ENCODE assay signal across 8 cellular contexts in genomic region chr4:80202784-80203553, GRCh38. TPM values are rescaled to one million over a fixed set of nuclear protein-coding genes. Genes with fewer than 3 reads are reported as not detected.
DNase-seq lines count a peak whose midpoint lies in the region; ATAC-seq and TF ChIP-seq lines count a peak whose summit lies in the region.

No MANE protein-coding gene starts in this region.

- no peak overlapping the region for H3K27ac Mint-ChIP-seq in Calu3 (ENCODE audit: unreplicated experiment)

- no peaks in the 10 kb centered on the region for H3K27me3 Mint-ChIP-seq in Calu3 (ENCODE audit: unreplicated experiment)

- peak overlapping the region; percentile 69 for H3K4me3 Mint-ChIP-seq in Calu3 (ENCODE audit: low read depth, unreplicated experiment)

- H3K4me3 ChIP-seq in ectodermal cell (ENCODE audit: insufficient read depth, low read depth, low read length) (peak overlapping the region; percentile 38), mucosa of descending colon (peak overlapping the region; percentile 7), upper lobe of right lung (peak overlapping the region; percentile 60)

- TF ChIP-seq CTCF in Calu3 (IDR thresholded peaks at IDR 0.05; ENCODE audit: unreplicated experiment) (no peak), mucosa of descending colon (IDR thresholded peaks at IDR 0.05) (no peak), upper lobe of right lung (IDR thresholded peaks at IDR 0.05) (no peak)

- 1% methylated on average over 81 of the region's 81 CpGs for WGBS in ectodermal cell, 2 experiments

- DNase-seq in Calu3 (no peak), HPDE6-E6E7 (ENCODE audit: extremely low spot score) (peak; percentile 25), mucosa of descending colon (peak; percentile 38 to 77 (median 61)), upper lobe of right lung (peak; percentile 68), NCI-H82 (lab: John Stamatoyannopoulos, UW) (no peak)

- no peaks in the 10 kb centered on the region for H3K9me3 ChIP-seq in ectodermal cell (ENCODE audit: control insufficient read depth, low read length)
- no peaks in the 10 kb centered on the region for H3K9me3 ChIP-seq in mucosa of descending colon
- H3K9me3 ChIP-seq in upper lobe of right lung: no peaks in the 10 kb centered on the region

- H3K27me3 ChIP-seq in ectodermal cell (ENCODE audit: control insufficient read depth, insufficient read depth, low read length, poor library complexity, severe bottlenecking) (peaks cover 100% of the 10 kb centered on the region), upper lobe of right lung (peaks cover 63% of the 10 kb centered on the region)

- H3K27ac ChIP-seq in ectodermal cell (ENCODE audit: insufficient read depth, low read depth, low read length, poor library complexity, severe bottlenecking) (no peak overlapping the region), upper lobe of right lung (peak overlapping the region; percentile 40)

- intact Hi-C loops in Calu3 (cut with micrococcal nuclease; ENCODE audit: unreplicated experiment) (no loop called here), mucosa of descending colon (cut with DNase I, micrococcal nuclease) (no loop called here), upper lobe of right lung (cut with DNase I) (no loop called here)

- BruUV-seq in Calu3 (replicated peaks; lab: Mats Ljungman, UMichigan): no TSS peak

- CTCF ChIA-PET in Calu3 (lab: Charles Lee): interaction anchor here (1.2 to 1.3 kb wide), 2 partner anchors 17 to 132 kb away, joined by 4 to 5 read pairs; partner anchors contain the start of gene CFAP299

- H3K4me1 Mint-ChIP-seq in Calu3 (ENCODE audit: low read depth, unreplicated experiment): peaks cover 7% of the 10 kb centered on the region

- H3K36me3 ChIP-seq in ectodermal cell (ENCODE audit: control insufficient read depth, insufficient read depth, low read length): no peaks in the 10 kb centered on the region
- no peaks in the 10 kb centered on the region for H3K36me3 ChIP-seq in mucosa of descending colon (ENCODE audit: low read depth)
- no peaks in the 10 kb centered on the region for H3K36me3 ChIP-seq in upper lobe of right lung

- peaks cover 12% of the 10 kb centered on the region for H3K4me1 ChIP-seq in ectodermal cell (ENCODE audit: control insufficient read depth, insufficient read depth, low read length)
- peaks cover 7% of the 10 kb centered on the region for H3K4me1 ChIP-seq in mucosa of descending colon (ENCODE audit: low read depth)
- H3K4me1 ChIP-seq in upper lobe of right lung: peaks cover 2% of the 10 kb centered on the region

- peaks cover 11% of the 10 kb centered on the region for H3K36me3 Mint-ChIP-seq in Calu3 (ENCODE audit: insufficient read depth, unreplicated experiment)

- ATAC-seq in GM21367 (IDR thresholded peaks at IDR 0.05; ENCODE audit: unreplicated experiment) (peak; percentile 51), mucosa of descending colon (peak; percentile 55), upper lobe of right lung (peak; percentile 53)
- peak; percentile 59 to 61 for ATAC-seq in activated CD4-positive, CD25-positive, alpha-beta regulatory T cell treated with anti-CD3 and anti-CD28 coated beads, Interleukin-2, amount 50 U/mL, for 24 hours

- peaks cover under 1% of the 10 kb centered on the region for H3K9me3 Mint-ChIP-seq in Calu3 (ENCODE audit: low read depth, unreplicated experiment)

RNA-seq across cellular contexts. Expression of gene PRDM8, which starts 5.7 kb away (rescaled TPM):
- 1.8 and 2.4 TPM in 2 replicates for total RNA-seq in Calu3 (2022)
- 0.70 TPM for polyA plus RNA-seq in ectodermal cell (2013, experiment 1 of 4)
- 0.64 TPM for polyA plus RNA-seq in ectodermal cell (2013, experiment 2 of 4)
- polyA plus RNA-seq in ectodermal cell (2013, experiment 3 of 4): 0.53 TPM
- 0.69 TPM for polyA plus RNA-seq in ectodermal cell (2013, experiment 4 of 4)
- total RNA-seq in mucosa of descending colon: 10 to 100 TPM in 1 of 3 donors, 1 to 10 TPM in 1, under 1 TPM in 1; 0.41 to 10.1 (median 2.9) TPM
- total RNA-seq in upper lobe of right lung: 1.7 TPM

Comparison
In these comparisons a context has a peak if more than half of its experiments do, and no peak if none do; other contexts are left out.
1. DNase-seq: peak in HPDE6-E6E7 (single experiment), mucosa of descending colon (3 of 3) and upper lobe of right lung (single experiment); none in Calu3 (single experiment) and NCI-H82 (single experiment).
2. H3K4me3 ChIP-seq: peak in every context shown above with its lines; median percentile 60 in upper lobe of right lung; 38 in ectodermal cell; 7 in mucosa of descending colon.
3. Peak in every context shown above with its lines, with median percentiles within 50 percentile points of each other: ATAC-seq.